ENCODE assay signal across 22 cellular contexts in genomic region chr11:60771879-60772525, GRCh38. TPM values are rescaled to one million over a fixed set of nuclear protein-coding genes. Genes with fewer than 3 reads are reported as not detected.
DNase-seq lines count a peak whose midpoint lies in the region; ATAC-seq, FAIRE-seq and TF ChIP-seq lines count a peak whose summit lies in the region.
"Had no signal": no experiment of that assay in that cellular context is flagged by ENCODE, and none has a peak within 500 bp of the region (broad histone marks: within the 10 kb centered on the region; RNA-seq: fewer than 3 reads in every experiment).

No MANE protein-coding gene starts in this region.

- H3K9me3 ChIP-seq in K562 (replicated peaks; ENCODE audit: control insufficient read depth, insufficient read depth, low read depth, low read length) (no peaks in the 10 kb centered on the region), left ventricle myocardium inferior (replicated peaks) (no peaks in the 10 kb centered on the region)
- H3K9me3 ChIP-seq: ascending aorta, gastrocnemius medialis, sigmoid colon, SJCRH30 had no signal

- no TSS peak for BruUV-seq in K562 (replicated peaks; lab: Mats Ljungman, UMichigan)

- no peak for TF ChIP-seq RAD21 in K562 (CRISPR knock-in tag; conservative IDR thresholded peaks at IDR 0.05 in 1 of 2, IDR thresholded peaks at IDR 0.05 in 1 of 2)

- DNase-seq in GM12891 (ENCODE audit: insufficient read length, low spot score) (no peak), K562 (ENCODE audit: extremely low read depth in 1 of 4, low spot score in 3 of 4) (no peak), posterior vena cava (ENCODE audit: low spot score) (peak; percentile 66), GM13977 (ENCODE audit: low spot score) (no peak), GM19238 (ENCODE audit: insufficient read length, low spot score) (no peak), left ventricle myocardium inferior (no peak), H7 (no peak)
- DNase-seq: activated CD4-positive, alpha-beta T cell treated with anti-CD3 and anti-CD28 coated beads for 36 hours; activated CD8-positive, alpha-beta memory T cell treated with anti-CD3 and anti-CD28 coated beads, Interleukin-2, amount 50 U/mL, for 4 hours; activated naive CD4-positive, alpha-beta T cell treated with Interleukin-2 at 50 U/mL for 16 hours; gastrocnemius medialis; left ventricle myocardium superior; NCI-H2029; NCI-H510A treated with DMSO at 0.1 percent for 48 hours; SJCRH30; stimulated activated CD4-positive, alpha-beta T cell treated with anti-CD3 and anti-CD28 coated beads, Interleukin-2, amount 100 ng/mL, for 24 hours; T1000 had no signal

- intact Hi-C loops in K562 (cut with micrococcal nuclease): no loop called here
- intact Hi-C loops in posterior vena cava (cut with DNase I): no loop called here
- intact Hi-C loops in left ventricle myocardium inferior (cut with micrococcal nuclease): no loop called here

- H3K4me2 ChIP-seq in K562 (ENCODE audit: insufficient read depth, low read length): no peak overlapping the region

- CTCF ChIA-PET in K562 (lab: Yijun Ruan, JAX; ENCODE audit: low intra/inter-chr PET ratio): no interaction called here

- no peaks in the 10 kb centered on the region for H3K36me3 ChIP-seq in K562 (ENCODE audit: control insufficient read depth, insufficient read depth, low read length)
- no peaks in the 10 kb centered on the region for H3K36me3 ChIP-seq in left ventricle myocardium inferior
- H3K36me3 ChIP-seq in H7 (replicated peaks; ENCODE audit: control insufficient read depth, insufficient read depth, low read length): no peaks in the 10 kb centered on the region
- H3K36me3 ChIP-seq: ascending aorta, gastrocnemius medialis, sigmoid colon, SJCRH30 had no signal

- H3K4me1 ChIP-seq in K562 (replicated peaks in 1 of 2; ENCODE audit: control insufficient read depth in 2 of 2, insufficient read depth in 2 of 2, low read length in 2 of 2) (peaks cover 0 to 20% of the 10 kb centered on the region in 2 experiments; a peak in 1 of 5 replicates), left ventricle myocardium inferior (peaks cover 17% of the 10 kb centered on the region)
- H3K4me1 ChIP-seq: gastrocnemius medialis, SJCRH30 had no signal

- ATAC-seq in HG02973 (IDR thresholded peaks at IDR 0.05; ENCODE audit: unreplicated experiment) (peak; percentile 41), K562 (no peak)
- ATAC-seq: activated CD4-positive, alpha-beta T cell treated with anti-CD3 and anti-CD28 coated beads for 36 hours; gastrocnemius medialis; left ventricle myocardium superior had no signal

- POLR2A ChIA-PET in K562 (lab: Yijun Ruan, JAX): interaction anchor here (0.6 to 0.9 kb wide), 3 partner anchors 13 to 844 kb away, joined by 3 to 4 read pairs (median 3); no protein-coding TSS in a partner anchor

- TF ChIP-seq EP300 in K562 (IDR thresholded peaks at IDR 0.05; ENCODE audit: low read length): no peak

- H3K9me1 ChIP-seq in K562 (ENCODE audit: control insufficient read depth, insufficient read depth, low read length): no peaks in the 10 kb centered on the region

- H3K27me3 ChIP-seq in K562 (ENCODE audit: control insufficient read depth in 2 of 2, insufficient read depth in 2 of 2, low read length in 2 of 2) (peaks cover 35 to 69% of the 10 kb centered on the region in 2 experiments), left ventricle myocardium inferior (ENCODE audit: low read depth) (peaks cover 67% of the 10 kb centered on the region), H7 (ENCODE audit: control insufficient read depth, insufficient read depth, low read length) (no peaks in the 10 kb centered on the region)
- H3K27me3 ChIP-seq: ascending aorta, sigmoid colon, SJCRH30 had no signal

- TF ChIP-seq POLR2A in GM12891 (IDR thresholded peaks at IDR 0.05; ENCODE audit: low read depth, low read length) (no peak), K562 (conservative IDR thresholded peaks at IDR 0.05) (no peak)

- FAIRE-seq in GM12891 (lab: Jason Lieb, UNC) (peak; percentile 82), K562 (lab: Jason Lieb, UNC) (peak; percentile 49)
- FAIRE-seq: colon had no signal

- no peaks in the 10 kb centered on the region for H3K79me2 ChIP-seq in K562 (ENCODE audit: control insufficient read depth, insufficient read depth, low read length)

- 2% methylated on average over 16 of the region's 16 CpGs for WGBS in K562 (ENCODE audit: insufficient coverage, low coverage, missing lambda C conversion rate)

- TF ChIP-seq CTCF in K562 (IDR thresholded peaks at IDR 0.05 in 2 of 3, conservative IDR thresholded peaks at IDR 0.05 in 1 of 3; ENCODE audit: insufficient read depth in 2 of 3, low read depth in 1 of 3, low read length in 3 of 3) (no peak), GM13977 (IDR thresholded peaks at IDR 0.05; ENCODE audit: extremely low read depth, insufficient read depth, missing control alignments) (no peak), left ventricle myocardium inferior (IDR thresholded peaks at IDR 0.05; ENCODE audit: borderline replicate concordance) (no peak)

- H3K27ac ChIP-seq in K562 (ENCODE audit: extremely low read depth, low read depth, low read length) (no peak overlapping the region), left ventricle myocardium inferior (replicated peaks) (no peak overlapping the region)
- H3K27ac ChIP-seq: ascending aorta, gastrocnemius medialis, sigmoid colon, SJCRH30 had no signal

- H2AFZ ChIP-seq in K562 (ENCODE audit: low read depth, low read length): 0 out of 2 replicates have a peak overlapping the region, but pooled peaks have one; percentile 1

- H3K4me3 ChIP-seq in K562: no peak overlapping the region
- no peak overlapping the region for H3K4me3 ChIP-seq in left ventricle myocardium inferior
- H3K4me3 ChIP-seq in H7 (ENCODE audit: insufficient read depth, low read depth, low read length): no peak overlapping the region
- H3K4me3 ChIP-seq: ascending aorta, gastrocnemius medialis, sigmoid colon, SJCRH30 had no signal

- no peak overlapping the region for H3K9ac ChIP-seq in K562 (ENCODE audit: insufficient read depth in 1 of 2, low read depth in 2 of 2, low read length in 2 of 2)

- peaks cover 6% of the 10 kb centered on the region; the same call in 1 of the 2 replicates for H4K20me1 ChIP-seq in K562 (replicated peaks; ENCODE audit: control insufficient read depth, insufficient read depth, low read length)

- in situ Hi-C loops in K562 (cut with MboI): no loop called here
- in situ Hi-C loops in GM13977 (cut with MboI; ENCODE audit: low pct_unique_long_range_greater_than_20kb, low sequenced_read_pairs, unreplicated experiment): loop anchor here (25.0 kb wide), 1 partner anchor 410 kb away; no protein-coding TSS in a partner anchor

RNA-seq across cellular contexts. Expression of gene MS4A10, which starts 13.1 kb away (rescaled TPM):
- not detected for polyA plus RNA-seq in GM12891 (2012; ENCODE audit: low read depth, missing spikeins)
- total RNA-seq in K562 (2011; cell fraction: chromatin; rRNA removed; ENCODE audit: low replicate concordance): not detected in 2 replicates
- not detected in 2 replicates for total RNA-seq in K562 (2011; cell fraction: nucleolus; rRNA removed)
- total RNA-seq in K562 (2011; cell fraction: nucleoplasm; rRNA removed): not detected in 2 replicates
- not detected in 2 replicates for total RNA-seq in K562 (2014; rRNA removed)
- total RNA-seq in K562 (2014; rRNA removed; fragmentation: Illumina TruSeq; extraction: Trizol): not detected in 2 replicates
- total RNA-seq in K562 (2015; rRNA removed; fragmentation: Illumina TruSeq; extraction: Trizol): not detected in 2 replicates
- not detected in 2 replicates for total RNA-seq in K562 (2021)
- polyA plus RNA-seq in K562 (2011; rRNA removed): not detected in 2 replicates
- polyA plus RNA-seq in K562 (2011; cell fraction: cytosol; rRNA removed): not detected in 2 replicates
- polyA plus RNA-seq in K562 (2011; cell fraction: nucleus; rRNA removed): not detected in 2 replicates
- not detected in 2 replicates for polyA plus RNA-seq in K562 (2012)
- not detected in 2 replicates for polyA plus RNA-seq in K562 (2014; fragmentation: Illumina TruSeq; extraction: Trizol)
- polyA plus RNA-seq in K562 (2014; fragmentation: Nextera tagmentation; extraction: Ambion mirVana): not detected
- not detected in 2 replicates for polyA plus RNA-seq in K562 (2014; rRNA removed)
- polyA minus RNA-seq in K562 (2011; rRNA and poly(A)+ RNA removed): not detected in 2 replicates
- polyA minus RNA-seq in K562 (2011; cell fraction: cytosol; rRNA and poly(A)+ RNA removed): not detected in 2 replicates
- polyA minus RNA-seq in K562 (2011; cell fraction: nucleus; rRNA and poly(A)+ RNA removed): not detected in 2 replicates
- not detected for total RNA-seq in posterior vena cava
- total RNA-seq in left ventricle myocardium inferior: not detected
- total RNA-seq in H7 (2014; rRNA removed; shearing (Covaris generic)): not detected in 2 replicates
- total RNA-seq: activated CD4-positive, alpha-beta T cell treated with anti-CD3 and anti-CD28 coated beads for 36 hours; ascending aorta; gastrocnemius medialis; left ventricle myocardium superior; osteocyte; sigmoid colon; SJCRH30 had no signal
- polyA plus RNA-seq: sigmoid colon had no signal

RNA-seq across cellular contexts. Expression of gene MS4A15, which starts 15.3 kb away (rescaled TPM):
- 0.27 TPM for polyA plus RNA-seq in GM12891 (2012; ENCODE audit: low read depth, missing spikeins)
- not detected in 2 replicates for total RNA-seq in K562 (2011; cell fraction: chromatin; rRNA removed; ENCODE audit: low replicate concordance)
- total RNA-seq in K562 (2011; cell fraction: nucleolus; rRNA removed): not detected in 2 replicates
- not detected in 2 replicates for total RNA-seq in K562 (2011; cell fraction: nucleoplasm; rRNA removed)
- total RNA-seq in K562 (2014; rRNA removed): not detected in 2 replicates
- not detected in 2 replicates for total RNA-seq in K562 (2014; rRNA removed; fragmentation: Illumina TruSeq; extraction: Trizol)
- not detected in 2 replicates for total RNA-seq in K562 (2015; rRNA removed; fragmentation: Illumina TruSeq; extraction: Trizol)
- total RNA-seq in K562 (2021): not detected in 2 replicates
- not detected in 2 replicates for polyA plus RNA-seq in K562 (2011; rRNA removed)
- not detected in 2 replicates for polyA plus RNA-seq in K562 (2011; cell fraction: cytosol; rRNA removed)
- polyA plus RNA-seq in K562 (2011; cell fraction: nucleus; rRNA removed): not detected in 2 replicates
- polyA plus RNA-seq in K562 (2012): not detected in 2 replicates
- not detected in 2 replicates for polyA plus RNA-seq in K562 (2014; fragmentation: Illumina TruSeq; extraction: Trizol)
- not detected for polyA plus RNA-seq in K562 (2014; fragmentation: Nextera tagmentation; extraction: Ambion mirVana)
- not detected in 2 replicates for polyA plus RNA-seq in K562 (2014; rRNA removed)
- polyA minus RNA-seq in K562 (2011; rRNA and poly(A)+ RNA removed): not detected in 2 replicates
- polyA minus RNA-seq in K562 (2011; cell fraction: cytosol; rRNA and poly(A)+ RNA removed): not detected in 2 replicates
- not detected in 2 replicates for polyA minus RNA-seq in K562 (2011; cell fraction: nucleus; rRNA and poly(A)+ RNA removed)
- total RNA-seq in posterior vena cava: not detected
- not detected for total RNA-seq in left ventricle myocardium inferior
- total RNA-seq in H7 (2014; rRNA removed; shearing (Covaris generic)): 0.10 TPM in 1 of 2 replicates, not detected in the other
- total RNA-seq: activated CD4-positive, alpha-beta T cell treated with anti-CD3 and anti-CD28 coated beads for 36 hours; ascending aorta; gastrocnemius medialis; left ventricle myocardium superior; osteocyte; sigmoid colon; SJCRH30 had no signal

RNA-seq across cellular contexts. Expression of gene MS4A18, which starts 47.5 kb away (rescaled TPM):
- not detected for polyA plus RNA-seq in GM12891 (2012; ENCODE audit: low read depth, missing spikeins)
- total RNA-seq in K562 (2011; cell fraction: chromatin; rRNA removed; ENCODE audit: low replicate concordance): not detected in 2 replicates
- not detected in 2 replicates for total RNA-seq in K562 (2011; cell fraction: nucleolus; rRNA removed)
- total RNA-seq in K562 (2011; cell fraction: nucleoplasm; rRNA removed): not detected in 2 replicates
- total RNA-seq in K562 (2014; rRNA removed) (not detected in 2 replicates), K562 (2014; rRNA removed; fragmentation: Illumina TruSeq; extraction: Trizol) (not detected in 2 replicates), K562 (2015; rRNA removed; fragmentation: Illumina TruSeq; extraction: Trizol) (not detected in 2 replicates), K562 (2021) (not detected in 2 replicates), posterior vena cava (not detected), left ventricle myocardium inferior (not detected)
- polyA plus RNA-seq in K562 (2011; rRNA removed) (not detected in 2 replicates), K562 (2014; fragmentation: Illumina TruSeq; extraction: Trizol) (not detected in 2 replicates), K562 (2014; fragmentation: Nextera tagmentation; extraction: Ambion mirVana) (not detected), K562 (2014; rRNA removed) (not detected in 2 replicates)
- polyA plus RNA-seq in K562 (2011; cell fraction: cytosol; rRNA removed): not detected in 2 replicates
- polyA plus RNA-seq in K562 (2011; cell fraction: nucleus; rRNA removed): not detected in 2 replicates
- not detected in 2 replicates for polyA plus RNA-seq in K562 (2012)
- polyA minus RNA-seq in K562 (2011; rRNA and poly(A)+ RNA removed): not detected in 2 replicates
- polyA minus RNA-seq in K562 (2011; cell fraction: cytosol; rRNA and poly(A)+ RNA removed): not detected in 2 replicates
- polyA minus RNA-seq in K562 (2011; cell fraction: nucleus; rRNA and poly(A)+ RNA removed): not detected in 2 replicates
- not detected in 2 replicates for total RNA-seq in H7 (2014; rRNA removed; shearing (Covaris generic))
- total RNA-seq: activated CD4-positive, alpha-beta T cell treated with anti-CD3 and anti-CD28 coated beads for 36 hours; ascending aorta; gastrocnemius medialis; left ventricle myocardium superior; osteocyte; sigmoid colon; SJCRH30 had no signal
